ENCODE assay signal across 8 cellular contexts in genomic region chr21:39379986-39380891, GRCh38. TPM values are rescaled to one million over a fixed set of nuclear protein-coding genes. Genes with fewer than 3 reads are reported as not detected.
DNase-seq lines count a peak whose midpoint lies in the region; ATAC-seq and TF ChIP-seq lines count a peak whose summit lies in the region.

No MANE protein-coding gene starts in this region.

- H3K9me3 Mint-ChIP-seq in activated naive CD8-positive, alpha-beta T cell (ENCODE audit: low read depth), result no peaks in the 10 kb centered on the region

- H3K36me3 Mint-ChIP-seq in activated naive CD8-positive, alpha-beta T cell, result no peaks in the 10 kb centered on the region

- H3K4me3 ChIP-seq in GM08714 (ENCODE audit: low read length) (peak overlapping the region; percentile 91), SK-N-SH (ENCODE audit: low read depth in 2 of 2, low read length in 1 of 2) (peak overlapping the region; percentile 79 to 97), osteoblast (ENCODE audit: insufficient read depth, low read length) (peak overlapping the region; percentile 92), thoracic aorta (peak overlapping the region; percentile 92)

- H3K4me2 ChIP-seq in SK-N-SH (peak overlapping the region; percentile 94), osteoblast (ENCODE audit: insufficient read depth, low read length) (peak overlapping the region; percentile 90)

- WGBS in SK-N-SH (ENCODE audit: low lambda C conversion rate), result 1% methylated on average over 26 of the region's 65 CpGs

- peak; percentile 96 for ATAC-seq in HG02610 (IDR thresholded peaks at IDR 0.05; ENCODE audit: unreplicated experiment)
- peak; percentile 84 for ATAC-seq in thoracic aorta (ENCODE audit: insufficient number of reproducible peaks, low FRiP score, low read depth)

- H3F3A ChIP-seq in SK-N-SH (replicated peaks; ENCODE audit: insufficient read depth), result peaks cover 5% of the 10 kb centered on the region

- H3K4me1 Mint-ChIP-seq in activated naive CD8-positive, alpha-beta T cell (ENCODE audit: low read depth), result peaks cover 19% of the 10 kb centered on the region

- H4K20me1 ChIP-seq in SK-N-SH (ENCODE audit: insufficient read depth), result no peaks in the 10 kb centered on the region
- peaks cover 2% of the 10 kb centered on the region for H4K20me1 ChIP-seq in osteoblast (ENCODE audit: insufficient read depth, low read length)

- H3K27ac ChIP-seq in SK-N-SH (ENCODE audit: low read depth in 2 of 2, low read length in 1 of 2), result peak overlapping the region; percentile 78 to 96
- peak overlapping the region; percentile 90 for H3K27ac ChIP-seq in osteoblast (ENCODE audit: low read depth, low read length)
- H3K27ac ChIP-seq in thoracic aorta, result peak overlapping the region; percentile 94 to 97

- peak; percentile 86 for DNase-seq in NCI-H1092 (lab: John Stamatoyannopoulos, UW)
- DNase-seq in SK-N-SH, result peak; percentile 95
- DNase-seq in head of caudate nucleus, result peak; percentile 83 to 97 (median 93)
- peak; percentile 98 for DNase-seq in osteoblast (ENCODE audit: insufficient read length, low spot score, missing footprints)
- peak; percentile 84 for DNase-seq in thoracic aorta (ENCODE audit: low spot score)

- H3K4me1 ChIP-seq in SK-N-SH (ENCODE audit: control insufficient read depth in 1 of 2, insufficient read depth in 2 of 2, low read depth in 1 of 2, low read length in 1 of 2), result peaks cover 0 to 8% of the 10 kb centered on the region in 2 experiments; a peak in 3 of 4 replicates
- H3K4me1 ChIP-seq in osteoblast (ENCODE audit: insufficient read depth, low read length), result peaks cover 15% of the 10 kb centered on the region
- peaks cover 0 to 11% of the 10 kb centered on the region in 2 donors for H3K4me1 ChIP-seq in thoracic aorta (ENCODE audit: control insufficient read depth in 1 of 2, low read depth in 2 of 2)

- H3K27me3 Mint-ChIP-seq in activated naive CD8-positive, alpha-beta T cell, result no peaks in the 10 kb centered on the region

- no peak for TF ChIP-seq RAD21 in SK-N-SH (IDR thresholded peaks at IDR 0.05; ENCODE audit: low read length)

- TF ChIP-seq CTCF in SK-N-SH (IDR thresholded peaks at IDR 0.05) (no peak), osteoblast (IDR thresholded peaks at IDR 0.05; ENCODE audit: extremely low read depth, low read depth, low read length) (no peak), thoracic aorta (IDR thresholded peaks at IDR 0.05) (no peak)

- H2AFZ ChIP-seq in SK-N-SH (ENCODE audit: low read depth) (peak overlapping the region; percentile 90), osteoblast (ENCODE audit: low read length) (peak overlapping the region; percentile 94)

- TF ChIP-seq EP300 in SK-N-SH (IDR thresholded peaks at IDR 0.05; ENCODE audit: borderline replicate concordance in 1 of 2, low read depth in 1 of 2, low read length in 1 of 2), result no peak

- H3K9me3 ChIP-seq in SK-N-SH (no peaks in the 10 kb centered on the region), osteoblast (ENCODE audit: low read depth, low read length) (no peaks in the 10 kb centered on the region), thoracic aorta (no peaks in the 10 kb centered on the region)

- CTCF ChIA-PET in SK-N-SH (lab: Yijun Ruan, JAX), result no interaction called here

- POLR2A ChIA-PET in SK-N-SH (lab: Yijun Ruan, JAX), result interaction anchor here (0.6 to 1.9 kb wide), 5 partner anchors 17 to 197 kb away, joined by 3 to 14 read pairs (median 4); partner anchors contain the start of genes HMGN1 and PSMG1

- peaks cover 0 to 6% of the 10 kb centered on the region in 2 experiments for H3K36me3 ChIP-seq in SK-N-SH (replicated peaks in 1 of 2; ENCODE audit: control insufficient read depth in 1 of 2, insufficient read depth in 2 of 2, low read length in 1 of 2)
- no peaks in the 10 kb centered on the region for H3K36me3 ChIP-seq in osteoblast (ENCODE audit: insufficient read depth, low read length)
- no peaks in the 10 kb centered on the region for H3K36me3 ChIP-seq in thoracic aorta

- H3K27me3 ChIP-seq in SK-N-SH (ENCODE audit: insufficient read depth) (no peaks in the 10 kb centered on the region), osteoblast (ENCODE audit: insufficient read depth, low read length) (peaks cover 8% of the 10 kb centered on the region), thoracic aorta (replicated peaks; ENCODE audit: insufficient read depth) (no peaks in the 10 kb centered on the region)

- peak overlapping the region; percentile 79 for H3K27ac Mint-ChIP-seq in activated naive CD8-positive, alpha-beta T cell

- intact Hi-C loops in head of caudate nucleus (cut with DNase I), result no loop called here

- no peaks in the 10 kb centered on the region for H3K9me2 ChIP-seq in SK-N-SH

- H3K79me2 ChIP-seq in SK-N-SH (ENCODE audit: insufficient read depth) (peaks cover 39% of the 10 kb centered on the region), osteoblast (ENCODE audit: insufficient read depth, low read length) (peaks cover 24% of the 10 kb centered on the region)

- H3K4me3 Mint-ChIP-seq in activated naive CD8-positive, alpha-beta T cell, result peak overlapping the region; percentile 91

- H3K9ac ChIP-seq in SK-N-SH, result peak overlapping the region; percentile 89

TF ChIP-seq in SK-N-SH, 30 proteins besides CTCF, POLR2A, EP300 and RAD21 (continues in another document):
- TF ChIP-seq JUND (IDR thresholded peaks at IDR 0.05) (no peak), GABPA (IDR thresholded peaks at IDR 0.05; ENCODE audit: low read depth) (no peak), TAF1 (IDR thresholded peaks at IDR 0.05; ENCODE audit: borderline replicate concordance, low read depth, low read length) (peak; percentile 59), NFIC (IDR thresholded peaks at IDR 0.05; ENCODE audit: borderline replicate concordance) (no peak), MEF2A (IDR thresholded peaks at IDR 0.05; ENCODE audit: borderline replicate concordance, low read depth) (no peak), NRF1 (IDR thresholded peaks at IDR 0.05; ENCODE audit: low read depth, low read length) (peak; percentile 81), GATA2 (CRISPR knock-in tag; IDR thresholded peaks at IDR 0.05) (no peak), SIN3A (IDR thresholded peaks at IDR 0.05; ENCODE audit: borderline replicate concordance, low read depth, low read length) (0 out of 2 replicates have a peak, but pooled peaks have one; percentile 57), TCF12 (IDR thresholded peaks at IDR 0.05) (no peak), FOXJ3 (CRISPR knock-in tag; IDR thresholded peaks at IDR 0.05) (peak; percentile 25; the same call in 1 of the 2 replicates), RCOR1 (IDR thresholded peaks at IDR 0.05; ENCODE audit: low read length) (no peak), FOXM1 (IDR thresholded peaks at IDR 0.05; ENCODE audit: low read depth) (no peak), REST (IDR thresholded peaks at IDR 0.05; ENCODE audit: low read depth, low read length) (no peak)
- TF ChIP-seq, protein P1, sequence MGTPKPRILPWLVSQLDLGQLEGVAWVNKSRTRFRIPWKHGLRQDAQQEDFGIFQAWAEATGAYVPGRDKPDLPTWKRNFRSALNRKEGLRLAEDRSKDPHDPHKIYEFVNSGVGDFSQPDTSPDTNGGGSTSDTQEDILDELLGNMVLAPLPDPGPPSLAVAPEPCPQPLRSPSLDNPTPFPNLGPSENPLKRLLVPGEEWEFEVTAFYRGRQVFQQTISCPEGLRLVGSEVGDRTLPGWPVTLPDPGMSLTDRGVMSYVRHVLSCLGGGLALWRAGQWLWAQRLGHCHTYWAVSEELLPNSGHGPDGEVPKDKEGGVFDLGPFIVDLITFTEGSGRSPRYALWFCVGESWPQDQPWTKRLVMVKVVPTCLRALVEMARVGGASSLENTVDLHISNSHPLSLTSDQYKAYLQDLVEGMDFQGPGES (IDR thresholded peaks at IDR 0.05; ENCODE audit: low read depth, low read length), result no peak
- TF ChIP-seq, protein P2, sequence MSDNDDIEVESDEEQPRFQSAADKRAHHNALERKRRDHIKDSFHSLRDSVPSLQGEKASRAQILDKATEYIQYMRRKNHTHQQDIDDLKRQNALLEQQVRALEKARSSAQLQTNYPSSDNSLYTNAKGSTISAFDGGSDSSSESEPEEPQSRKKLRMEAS (IDR thresholded peaks at IDR 0.05; ENCODE audit: low read depth), result peak; percentile 64
- TF ChIP-seq, protein P3, sequence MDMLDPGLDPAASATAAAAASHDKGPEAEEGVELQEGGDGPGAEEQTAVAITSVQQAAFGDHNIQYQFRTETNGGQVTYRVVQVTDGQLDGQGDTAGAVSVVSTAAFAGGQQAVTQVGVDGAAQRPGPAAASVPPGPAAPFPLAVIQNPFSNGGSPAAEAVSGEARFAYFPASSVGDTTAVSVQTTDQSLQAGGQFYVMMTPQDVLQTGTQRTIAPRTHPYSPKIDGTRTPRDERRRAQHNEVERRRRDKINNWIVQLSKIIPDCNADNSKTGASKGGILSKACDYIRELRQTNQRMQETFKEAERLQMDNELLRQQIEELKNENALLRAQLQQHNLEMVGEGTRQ (IDR thresholded peaks at IDR 0.05; ENCODE audit: borderline replicate concordance, low read depth, low read length), result no peak

RNA-seq across cellular contexts. Expression of gene HMGN1, which starts 31.4 kb away (rescaled TPM):
- 203 and 219 TPM in 2 replicates for polyA plus RNA-seq in SK-N-SH (2012; rRNA removed)
- 266 and 361 TPM in 2 replicates for polyA plus RNA-seq in SK-N-SH (2012; cell fraction: cytosol; rRNA removed)
- 150 and 210 TPM in 2 replicates for polyA plus RNA-seq in SK-N-SH (2012; cell fraction: nucleus; rRNA removed)
- total RNA-seq in osteoblast (130 and 154 TPM in 2 replicates), thoracic aorta (10 to 100 TPM; 32.0 to 65.2 TPM)

Comparison
In these comparisons a context has a peak if more than half of its experiments do, and no peak if none do; other contexts are left out.
1. Peak in every context shown above with its lines: DNase-seq, ATAC-seq, H3K4me3 ChIP-seq and H3K27ac ChIP-seq.